In genomic region chr6:107656883-107657282, GRCh38 we compare ENCODE assay signal across 16 cellular contexts.
DNase-seq lines count a peak whose midpoint lies in the region; ATAC-seq and TF ChIP-seq lines count a peak whose summit lies in the region.
"Had no signal": no experiment of that assay in that cellular context is flagged by ENCODE, and none has a peak within 500 bp of the region (broad histone marks: within the 10 kb centered on the region; RNA-seq: fewer than 3 reads in every experiment).

No MANE protein-coding gene starts in this region.

- TF ChIP-seq CTCF in activated B cell treated with CpG ODN at 0.5 μM for 24 hours (IDR thresholded peaks at IDR 0.05) (no peak), hepatocyte (IDR thresholded peaks at IDR 0.05; ENCODE audit: poor library complexity) (no peak)

- no peaks in the 10 kb centered on the region for H3K9me2 ChIP-seq in hepatocyte (replicated peaks; ENCODE audit: insufficient read depth)

- H2AFZ ChIP-seq in hepatocyte = no peak overlapping the region

- ATAC-seq in Right ventricle myocardium inferior = peak; percentile 66
- no peak for ATAC-seq in activated B cell treated with CpG ODN at 0.5 μM for 24 hours (ENCODE audit: low read depth)
- no peak for ATAC-seq in GM19035 (IDR thresholded peaks at IDR 0.05; ENCODE audit: unreplicated experiment)

- H3K4me2 ChIP-seq in hepatocyte = no peak overlapping the region

- peak overlapping the region; percentile 96 for H3K27ac Mint-ChIP-seq in activated B cell treated with CpG ODN at 0.5 μM for 24 hours
- H3K27ac Mint-ChIP-seq in activated T-helper 1 cell treated with anti-CD3 and anti-CD28 coated beads, Interleukin-12 subunit alpha, Interleukin-12 subunit beta, Interleukin-2, Interleukin-4 antibody, amounts not matched to agents 30 ng/mL and 10 ng/mL and 1 ng/mL, durations not matched to agents 14 hours and 24 hours and 36 hours = no peak overlapping the region

- no peak for DNase-seq in Right ventricle myocardium inferior (ENCODE audit: missing footprints)
- no peak for DNase-seq in cardiac septum (ENCODE audit: low spot score)
- DNase-seq in activated B cell treated with CpG ODN at 0.5 μM for 24 hours = no peak
- DNase-seq in hepatocyte (ENCODE audit: low spot score) = no peak
- no peak for DNase-seq in NCI-H510A (lab: John Stamatoyannopoulos, UW)
- no peak for DNase-seq in effector memory CD4-positive, alpha-beta T cell
- DNase-seq in activated T-helper 1 cell treated with anti-CD3 and anti-CD28 coated beads, Interleukin-12 subunit alpha, Interleukin-12 subunit beta, Interleukin-2, Interleukin-4 antibody, amounts not matched to agents 30 ng/mL and 10 ng/mL and 1 ng/mL, durations not matched to agents 14 hours and 24 hours and 36 hours (ENCODE audit: low spot score) = no peak
- DNase-seq: amygdala; cortex of kidney; mesendoderm; NCI-H1694; pancreas; stimulated activated CD4-positive, alpha-beta T cell treated with anti-CD3 and anti-CD28 coated beads, Interleukin-15, amount 100 ng/mL, for 24 hours; tibial artery had no signal

- no peaks in the 10 kb centered on the region for H3K79me2 ChIP-seq in hepatocyte

- H3K36me3 Mint-ChIP-seq in activated B cell treated with CpG ODN at 0.5 μM for 24 hours (ENCODE audit: low read depth) = no peaks in the 10 kb centered on the region
- H3K36me3 Mint-ChIP-seq in activated T-helper 1 cell treated with anti-CD3 and anti-CD28 coated beads, Interleukin-12 subunit alpha, Interleukin-12 subunit beta, Interleukin-2, Interleukin-4 antibody, amounts not matched to agents 30 ng/mL and 10 ng/mL and 1 ng/mL, durations not matched to agents 14 hours and 24 hours and 36 hours (ENCODE audit: low read depth) = no peaks in the 10 kb centered on the region

- H3K4me3 Mint-ChIP-seq in activated B cell treated with CpG ODN at 0.5 μM for 24 hours = peak overlapping the region; percentile 82
- H3K4me3 Mint-ChIP-seq in activated T-helper 1 cell treated with anti-CD3 and anti-CD28 coated beads, Interleukin-12 subunit alpha, Interleukin-12 subunit beta, Interleukin-2, Interleukin-4 antibody, amounts not matched to agents 30 ng/mL and 10 ng/mL and 1 ng/mL, durations not matched to agents 14 hours and 24 hours and 36 hours = no peak overlapping the region

- H3K9me3 Mint-ChIP-seq in activated B cell treated with CpG ODN at 0.5 μM for 24 hours = no peaks in the 10 kb centered on the region
- H3K9me3 Mint-ChIP-seq in activated T-helper 1 cell treated with anti-CD3 and anti-CD28 coated beads, Interleukin-12 subunit alpha, Interleukin-12 subunit beta, Interleukin-2, Interleukin-4 antibody, amounts not matched to agents 30 ng/mL and 10 ng/mL and 1 ng/mL, durations not matched to agents 14 hours and 24 hours and 36 hours = no peaks in the 10 kb centered on the region

- peak overlapping the region; percentile 75 for H3K27ac ChIP-seq in hepatocyte
- no peak overlapping the region for H3K27ac ChIP-seq in effector memory CD4-positive, alpha-beta T cell (ENCODE audit: insufficient read depth, low read length, poor library complexity, severe bottlenecking)
- H3K27ac ChIP-seq: pancreas, SJSA1, tibial artery had no signal

- H3K36me3 ChIP-seq in hepatocyte (replicated peaks; ENCODE audit: insufficient read depth, low read depth) = no peaks in the 10 kb centered on the region
- H3K36me3 ChIP-seq in effector memory CD4-positive, alpha-beta T cell (ENCODE audit: control insufficient read depth, insufficient read depth, low read length) = no peaks in the 10 kb centered on the region
- H3K36me3 ChIP-seq: pancreas, SJSA1 had no signal

- H3K27me3 Mint-ChIP-seq in activated B cell treated with CpG ODN at 0.5 μM for 24 hours = no peaks in the 10 kb centered on the region
- peaks cover 10% of the 10 kb centered on the region for H3K27me3 Mint-ChIP-seq in activated T-helper 1 cell treated with anti-CD3 and anti-CD28 coated beads, Interleukin-12 subunit alpha, Interleukin-12 subunit beta, Interleukin-2, Interleukin-4 antibody, amounts not matched to agents 30 ng/mL and 10 ng/mL and 1 ng/mL, durations not matched to agents 14 hours and 24 hours and 36 hours (ENCODE audit: insufficient read depth)

- H3K4me3 ChIP-seq in hepatocyte = no peak overlapping the region
- H3K4me3 ChIP-seq in effector memory CD4-positive, alpha-beta T cell (ENCODE audit: insufficient read depth, low read depth, low read length, poor library complexity, severe bottlenecking) = no peak overlapping the region
- H3K4me3 ChIP-seq: pancreas, tibial artery had no signal

- no peaks in the 10 kb centered on the region for H3K27me3 ChIP-seq in hepatocyte
- H3K27me3 ChIP-seq in effector memory CD4-positive, alpha-beta T cell (replicated peaks; ENCODE audit: control insufficient read depth, insufficient read depth, low read length, poor library complexity, severe bottlenecking) = no peaks in the 10 kb centered on the region
- H3K27me3 ChIP-seq: pancreas, SJSA1, tibial artery had no signal

- WGBS in hepatocyte (ENCODE audit: low lambda C conversion rate, missing lambda C conversion rate) = 81% methylated on average over 7 of the region's 8 CpGs

- CTCF ChIA-PET in activated B cell treated with CpG ODN at 0.5 μM for 24 hours (lab: Charles Lee) = interaction anchor here (0.6 to 2.6 kb wide), 11 partner anchors 8 to 339 kb away, joined by 3 to 22 read pairs (median 5); partner anchors contain the start of gene PDSS2

- H4K20me1 ChIP-seq in hepatocyte (ENCODE audit: insufficient read depth, poor library complexity, severe bottlenecking) = no peaks in the 10 kb centered on the region

- H3K4me1 ChIP-seq in hepatocyte (ENCODE audit: insufficient read depth) = peaks cover 16% of the 10 kb centered on the region
- H3K4me1 ChIP-seq in effector memory CD4-positive, alpha-beta T cell (ENCODE audit: control insufficient read depth, insufficient read depth, low read length, poor library complexity, severe bottlenecking) = peaks cover 14% of the 10 kb centered on the region
- H3K4me1 ChIP-seq: tibial artery had no signal

- H3K4me1 Mint-ChIP-seq in activated B cell treated with CpG ODN at 0.5 μM for 24 hours = peaks cover 71% of the 10 kb centered on the region
- H3K4me1 Mint-ChIP-seq in activated T-helper 1 cell treated with anti-CD3 and anti-CD28 coated beads, Interleukin-12 subunit alpha, Interleukin-12 subunit beta, Interleukin-2, Interleukin-4 antibody, amounts not matched to agents 30 ng/mL and 10 ng/mL and 1 ng/mL, durations not matched to agents 14 hours and 24 hours and 36 hours (ENCODE audit: low read depth) = peaks cover 35% of the 10 kb centered on the region

- intact Hi-C loops in Right ventricle myocardium inferior (cut with DNase I) = loop anchor here (5.0 kb wide), 1 partner anchor 165 kb away; the partner anchor contains the start of gene SOBP
- intact Hi-C loops in cardiac septum (cut with DNase I) = loop anchor here (5.0 kb wide), 1 partner anchor 165 kb away; the partner anchor contains the start of gene SOBP
- intact Hi-C loops in activated B cell treated with CpG ODN at 0.5 μM for 24 hours (cut with micrococcal nuclease) = loop anchor here (1.0 to 10.0 kb wide), 9 partner anchors 15 to 630 kb away; partner anchors contain the start of genes BEND3, MTRES1, SCML4 and SEC63
- intact Hi-C loops in activated T-helper 1 cell treated with anti-CD3 and anti-CD28 coated beads, Interleukin-12 subunit alpha, Interleukin-12 subunit beta, Interleukin-2, Interleukin-4 antibody, amounts not matched to agents 30 ng/mL and 10 ng/mL and 1 ng/mL, durations not matched to agents 14 hours and 24 hours and 36 hours (cut with micrococcal nuclease) = loop anchor here (5.0 to 10.0 kb wide), 2 partner anchors 200 to 342 kb away; partner anchors contain the start of gene PDSS2

- POLR2A ChIA-PET in activated B cell treated with CpG ODN at 0.5 μM for 24 hours (lab: Charles Lee) = interaction anchor here (1.1 to 5.9 kb wide), 7 partner anchors 9 to 339 kb away, joined by 3 to 61 read pairs (median 17); partner anchors contain the start of genes PDSS2 and SCML4

- no peaks in the 10 kb centered on the region for H3K9me3 ChIP-seq in hepatocyte (ENCODE audit: low read depth)
- no peaks in the 10 kb centered on the region for H3K9me3 ChIP-seq in effector memory CD4-positive, alpha-beta T cell (ENCODE audit: control insufficient read depth, low read length)
- H3K9me3 ChIP-seq: pancreas, SJSA1 had no signal
